In the genomic region with DNA sequence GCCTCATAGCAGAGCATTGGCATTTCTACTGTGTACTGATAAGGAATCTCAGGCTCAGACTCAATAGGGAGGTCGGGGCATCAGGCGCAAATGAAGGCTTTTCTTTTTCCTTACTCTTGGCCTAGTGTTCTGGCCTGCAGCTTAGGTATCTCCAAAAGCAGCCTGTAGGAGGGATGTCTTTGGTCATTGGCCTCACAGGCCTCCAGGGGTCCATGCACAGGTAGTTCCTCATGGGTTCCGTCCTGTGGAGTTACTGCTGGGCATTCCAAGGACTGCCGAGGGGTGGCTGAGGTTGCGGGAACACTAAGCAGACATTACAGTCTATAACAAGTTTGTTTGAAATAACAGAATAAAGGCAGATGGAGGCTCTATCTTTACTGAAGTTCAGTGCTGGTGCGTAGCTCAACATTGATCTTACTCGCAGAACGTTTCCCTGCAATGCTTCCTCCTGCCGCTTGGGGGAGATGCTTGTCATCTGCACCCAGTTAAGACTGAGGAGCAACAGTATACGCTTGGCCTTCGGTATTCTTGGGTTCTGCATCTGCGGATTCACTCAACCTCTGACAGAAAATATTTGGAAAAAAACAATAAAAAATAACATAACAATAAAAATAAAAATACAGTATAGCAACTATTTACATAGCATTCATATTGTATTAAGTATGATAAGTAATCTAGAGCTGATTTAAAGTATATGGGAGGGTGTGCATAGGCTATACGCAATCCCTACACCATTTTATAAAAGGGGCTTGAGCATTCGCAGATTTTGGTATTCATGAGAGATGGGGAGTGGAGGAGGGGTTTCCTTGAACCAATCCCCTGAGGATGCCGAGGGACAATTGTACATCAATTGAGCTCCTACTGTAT, we compare ENCODE assay signal across 8 cellular contexts. TPM values are rescaled to one million over a fixed set of nuclear protein-coding genes. Genes with fewer than 3 reads are reported as not detected.
A peak's percentile ranks its signal among the peaks of the same experiment; 100 is the strongest.
DNase-seq lines count a peak whose midpoint lies in the region; ATAC-seq, FAIRE-seq and TF ChIP-seq lines count a peak whose summit lies in the region.

No MANE protein-coding gene starts in this region.

- no peaks in the 10 kb centered on the region for H3K9me3 Mint-ChIP-seq in activated CD8-positive, alpha-beta memory T cell treated with anti-CD3 and anti-CD28 coated beads, Interleukin-2, amount 10 ng/mL, durations not matched to agents 7 days and 5 days (ENCODE audit: low read depth)

- BruUV-seq in K562 (replicated peaks; lab: Mats Ljungman, UMichigan), result no TSS peak

- H3K27ac ChIP-seq in RWPE2 (ENCODE audit: poor library complexity, severe bottlenecking) (no peak overlapping the region), K562 (ENCODE audit: extremely low read depth, low read depth, low read length) (no peak overlapping the region), right lobe of liver (no peak overlapping the region)

- no peak overlapping the region for H3K27ac Mint-ChIP-seq in activated CD8-positive, alpha-beta memory T cell treated with anti-CD3 and anti-CD28 coated beads, Interleukin-2, amount 10 ng/mL, durations not matched to agents 7 days and 5 days

- no peaks in the 10 kb centered on the region for H3K36me3 Mint-ChIP-seq in activated CD8-positive, alpha-beta memory T cell treated with anti-CD3 and anti-CD28 coated beads, Interleukin-2, amount 10 ng/mL, durations not matched to agents 7 days and 5 days

- peaks cover 3% of the 10 kb centered on the region for H3K27me3 Mint-ChIP-seq in activated CD8-positive, alpha-beta memory T cell treated with anti-CD3 and anti-CD28 coated beads, Interleukin-2, amount 10 ng/mL, durations not matched to agents 7 days and 5 days

- H3K36me3 ChIP-seq in RWPE2 (ENCODE audit: low read depth), result no peaks in the 10 kb centered on the region
- H3K36me3 ChIP-seq in K562 (ENCODE audit: control insufficient read depth, insufficient read depth, low read length), result no peaks in the 10 kb centered on the region
- H3K36me3 ChIP-seq in right lobe of liver, result no peaks in the 10 kb centered on the region

- H3K79me2 ChIP-seq in K562 (ENCODE audit: control insufficient read depth, insufficient read depth, low read length), result no peaks in the 10 kb centered on the region

- peak; percentile 82 for TF ChIP-seq CTCF in RWPE2 (IDR thresholded peaks at IDR 0.05; ENCODE audit: poor library complexity, severe bottlenecking)
- TF ChIP-seq CTCF in K562 (IDR thresholded peaks at IDR 0.05 in 2 of 3, conservative IDR thresholded peaks at IDR 0.05 in 1 of 3; ENCODE audit: insufficient read depth in 2 of 3, low read depth in 1 of 3, low read length in 3 of 3), result peak; percentile 82 to 93 (median 83)
- peak; percentile 38 to 72 (median 66) for TF ChIP-seq CTCF in right lobe of liver (IDR thresholded peaks at IDR 0.05)

- H3K4me3 Mint-ChIP-seq in activated CD8-positive, alpha-beta memory T cell treated with anti-CD3 and anti-CD28 coated beads, Interleukin-2, amount 10 ng/mL, durations not matched to agents 7 days and 5 days, result no peak overlapping the region

- CTCF ChIA-PET in activated CD8-positive, alpha-beta memory T cell treated with anti-CD3 and anti-CD28 coated beads, Interleukin-2, amount 10 ng/mL, durations not matched to agents 7 days and 5 days (lab: Charles Lee), result interaction anchor here (0.6 to 2.9 kb wide), 16 partner anchors 8 to 218 kb away, joined by 3 to 13 read pairs (median 4); partner anchors contain the start of gene SH2D4B
- CTCF ChIA-PET in K562 (lab: Yijun Ruan, JAX; ENCODE audit: low intra/inter-chr PET ratio), result interaction anchor here (0.9 kb wide), 1 partner anchor 327 kb away, joined by 3 read pairs; no protein-coding TSS in a partner anchor

- no peak overlapping the region for H3K4me3 ChIP-seq in RWPE2 (ENCODE audit: severe bottlenecking)
- no peak overlapping the region for H3K4me3 ChIP-seq in K562
- H3K4me3 ChIP-seq in right lobe of liver, result no peak overlapping the region

- H3K9me3 ChIP-seq in RWPE2 (ENCODE audit: severe bottlenecking) (no peaks in the 10 kb centered on the region), K562 (replicated peaks; ENCODE audit: control insufficient read depth, insufficient read depth, low read depth, low read length) (no peaks in the 10 kb centered on the region), right lobe of liver (no peaks in the 10 kb centered on the region)

- no peaks in the 10 kb centered on the region for H3K4me1 ChIP-seq in RWPE2 (ENCODE audit: insufficient read depth, poor library complexity, severe bottlenecking)
- H3K4me1 ChIP-seq in K562 (replicated peaks in 1 of 2; ENCODE audit: control insufficient read depth in 2 of 2, insufficient read depth in 2 of 2, low read length in 2 of 2), result no peaks in the 10 kb centered on the region; a peak in 1 of 5 replicates
- H3K4me1 ChIP-seq in right lobe of liver, result no peaks in the 10 kb centered on the region

- no peak for TF ChIP-seq EP300 in K562 (IDR thresholded peaks at IDR 0.05; ENCODE audit: low read length)

- H4K20me1 ChIP-seq in K562 (replicated peaks; ENCODE audit: control insufficient read depth, insufficient read depth, low read length), result no peaks in the 10 kb centered on the region

- no peak overlapping the region for H3K4me2 ChIP-seq in K562 (ENCODE audit: insufficient read depth, low read length)

- H3K27me3 ChIP-seq in RWPE2 (ENCODE audit: insufficient read depth, poor library complexity, severe bottlenecking), result no peaks in the 10 kb centered on the region
- peaks cover 0 to 4% of the 10 kb centered on the region in 2 experiments; a peak in 1 of 5 replicates for H3K27me3 ChIP-seq in K562 (ENCODE audit: control insufficient read depth in 2 of 2, insufficient read depth in 2 of 2, low read length in 2 of 2)
- no peaks in the 10 kb centered on the region for H3K27me3 ChIP-seq in right lobe of liver

- peak overlapping the region; percentile 48; the same call in 1 of the 2 replicates for H2AFZ ChIP-seq in K562 (ENCODE audit: low read depth, low read length)

- H3K9ac ChIP-seq in K562 (ENCODE audit: insufficient read depth in 1 of 2, low read depth in 2 of 2, low read length in 2 of 2), result no peak overlapping the region

- TF ChIP-seq RAD21 in K562 (CRISPR knock-in tag; conservative IDR thresholded peaks at IDR 0.05 in 1 of 2, IDR thresholded peaks at IDR 0.05 in 1 of 2), result peak in 1 of 2 experiments; percentile 46; a peak in 2 of 4 replicates

- no peaks in the 10 kb centered on the region for H3K9me1 ChIP-seq in K562 (ENCODE audit: control insufficient read depth, insufficient read depth, low read length)

- POLR2A ChIA-PET in K562 (lab: Yijun Ruan, JAX), result interaction anchor here (0.6 to 1.5 kb wide), 4 partner anchors 8 to 190 kb away, joined by 3 to 7 read pairs (median 4); no protein-coding TSS in a partner anchor

- in situ Hi-C loops in K562 (cut with MboI), result no loop called here

- no peaks in the 10 kb centered on the region for H3K4me1 Mint-ChIP-seq in activated CD8-positive, alpha-beta memory T cell treated with anti-CD3 and anti-CD28 coated beads, Interleukin-2, amount 10 ng/mL, durations not matched to agents 7 days and 5 days

- peak; percentile 53 for DNase-seq in activated CD8-positive, alpha-beta memory T cell treated with anti-CD3 and anti-CD28 coated beads, Interleukin-2, amount 10 ng/mL, durations not matched to agents 7 days and 5 days
- DNase-seq in activated CD8-positive, alpha-beta memory T cell treated with anti-CD3 and anti-CD28 coated beads, Interleukin-2, amount 50 U/mL, for 48 hours, result no peak
- DNase-seq in RWPE2 (ENCODE audit: low spot score) (no peak), K562 (ENCODE audit: extremely low read depth in 1 of 4, low spot score in 3 of 4) (peak; percentile 75 to 83 (median 79)), right lobe of liver (peak in 1 of 3 donors; percentile 55), urothelium cell line (ENCODE audit: low spot score) (peak; percentile 58)

- WGBS in K562 (ENCODE audit: insufficient coverage, low coverage, missing lambda C conversion rate), result 10% methylated on average over 15 of the region's 15 CpGs
- 58% methylated on average over 10 of the region's 15 CpGs for WGBS in right lobe of liver (ENCODE audit: insufficient coverage, low coverage, low lambda C conversion rate, missing lambda C conversion rate)

- peak; percentile 96 for FAIRE-seq in K562 (lab: Jason Lieb, UNC)
- FAIRE-seq in urothelium cell line (lab: Jason Lieb, UNC), result no peak

- intact Hi-C loops in K562 (cut with micrococcal nuclease) (loop anchor here (5.0 kb wide), 1 partner anchor 154 kb away; no protein-coding TSS in a partner anchor), right lobe of liver (cut with DNase I) (no loop called here)

- ATAC-seq in activated CD8-positive, alpha-beta memory T cell treated with anti-CD3 and anti-CD28 coated beads, Interleukin-2, amount 10 ng/mL, durations not matched to agents 7 days and 5 days, result peak; percentile 78
- ATAC-seq in HG03175 (IDR thresholded peaks at IDR 0.05; ENCODE audit: unreplicated experiment) (peak; percentile 27), RWPE2 (ENCODE audit: low read depth) (peak; percentile 41; the same call in 1 of the 3 replicates), K562 (peak; percentile 91), right lobe of liver (peak; percentile 72 to 83 (median 74)), GM21619 (IDR thresholded peaks at IDR 0.05; ENCODE audit: unreplicated experiment) (no peak)

- TF ChIP-seq POLR2A in K562 (conservative IDR thresholded peaks at IDR 0.05) (no peak), right lobe of liver (IDR thresholded peaks at IDR 0.05) (no peak)

RNA-seq across cellular contexts. Expression of gene SH2D4B, which starts 58.9 kb away (rescaled TPM):
- total RNA-seq in activated CD8-positive, alpha-beta memory T cell treated with anti-CD3 and anti-CD28 coated beads, Interleukin-2, amount 10 ng/mL, durations not matched to agents 7 days and 5 days, result under 1 TPM in 1 of 2 experiments, not detected in 1; 0.09 TPM
- total RNA-seq in K562 (2011; cell fraction: chromatin; rRNA removed; ENCODE audit: low replicate concordance), result 0.09 TPM in 1 of 2 replicates, not detected in the other
- 0.26 TPM in 1 of 2 replicates, not detected in the other for total RNA-seq in K562 (2011; cell fraction: nucleolus; rRNA removed)
- total RNA-seq in K562 (2011; cell fraction: nucleoplasm; rRNA removed), result 0.22 TPM in 1 of 2 replicates, not detected in the other
- total RNA-seq in K562 (2014; rRNA removed) (0.29 TPM in 1 of 2 replicates, not detected in the other), K562 (2014; rRNA removed; fragmentation: Illumina TruSeq; extraction: Trizol) (0.04 TPM in 1 of 2 replicates, not detected in the other), K562 (2015; rRNA removed; fragmentation: Illumina TruSeq; extraction: Trizol) (0.04 TPM in 2 replicates), K562 (2021) (0.13 TPM in 1 of 2 replicates, not detected in the other), right lobe of liver (not detected)
- polyA plus RNA-seq in K562 (2011; rRNA removed) (0.03 TPM in 1 of 2 replicates, not detected in the other), K562 (2014; fragmentation: Illumina TruSeq; extraction: Trizol) (not detected in 2 replicates), K562 (2014; fragmentation: Nextera tagmentation; extraction: Ambion mirVana) (under 1 TPM in 1 of 2 experiments, not detected in 1; 0.14 TPM), K562 (2014; rRNA removed) (not detected in 2 replicates)
- not detected in 2 replicates for polyA plus RNA-seq in K562 (2011; cell fraction: cytosol; rRNA removed)
- 0.03 TPM in 1 of 2 replicates, not detected in the other for polyA plus RNA-seq in K562 (2011; cell fraction: nucleus; rRNA removed)
- 0.05 and 0.06 TPM in 2 replicates for polyA plus RNA-seq in K562 (2012)
- not detected in 2 replicates for polyA minus RNA-seq in K562 (2011; rRNA and poly(A)+ RNA removed)
- polyA minus RNA-seq in K562 (2011; cell fraction: cytosol; rRNA and poly(A)+ RNA removed), result not detected in 2 replicates
- not detected in 2 replicates for polyA minus RNA-seq in K562 (2011; cell fraction: nucleus; rRNA and poly(A)+ RNA removed)

Comparison
In these comparisons a context has a peak if more than half of its experiments do, and no peak if none do; other contexts are left out.
1. DNase-seq: peak in activated CD8-positive, alpha-beta memory T cell treated with anti-CD3 and anti-CD28 coated beads, Interleukin-2, amount 10 ng/mL, durations not matched to agents 7 days and 5 days (single experiment), K562 (4 of 4) and urothelium cell line (single experiment); none in activated CD8-positive, alpha-beta memory T cell treated with anti-CD3 and anti-CD28 coated beads, Interleukin-2, amount 50 U/mL, for 48 hours (single experiment) and RWPE2 (single experiment).
2. Peak in every context shown above with its lines, with median percentiles within 50 percentile points of each other: CTCF ChIP-seq.